ENCODE assay signal across 22 cellular contexts in genomic region chr10:34715511-34716187, GRCh38.
DNase-seq lines count a peak whose midpoint lies in the region; ATAC-seq, FAIRE-seq and TF ChIP-seq lines count a peak whose summit lies in the region.
"Had no signal": no experiment of that assay in that cellular context is flagged by ENCODE, and none has a peak within 500 bp of the region (broad histone marks: within the 10 kb centered on the region; RNA-seq: fewer than 3 reads in every experiment).

No MANE protein-coding gene starts in this region.

- no peak overlapping the region for H3K4me3 Mint-ChIP-seq in astrocyte (ENCODE audit: unreplicated experiment)
- no peak overlapping the region for H3K4me3 Mint-ChIP-seq in mesothelial cell of epicardium
- H3K4me3 Mint-ChIP-seq: B cell had no signal

- TF ChIP-seq CTCF in KMS-11 (conservative IDR thresholded peaks at IDR 0.05; ENCODE audit: low read depth, low read length) (no peak), astrocyte (IDR thresholded peaks at IDR 0.05; ENCODE audit: insufficient read depth, low read depth, low read length) (no peak), mesothelial cell of epicardium (IDR thresholded peaks at IDR 0.05; ENCODE audit: unreplicated experiment) (no peak)

- DNase-seq in astrocyte (ENCODE audit: low read depth) (peak; percentile 29), mesothelial cell of epicardium (ENCODE audit: low spot score in 2 of 2, unreplicated experiment in 2 of 2) (no peak), SW480 (ENCODE audit: low spot score) (no peak)
- DNase-seq in activated naive CD4-positive, alpha-beta T cell treated with anti-CD3 and anti-CD28 coated beads, Interleukin-2, amount 50 U/mL, for 16 hours: no peak
- DNase-seq: DMS53, GDM1, H7, NCI-H1105, NCI-H2029 treated with DMSO at 0.1 percent for 48 hours, NCI-H226, NCI-H524 treated with DMSO at 0.1 percent for 48 hours, NCI-H82 had no signal

- FAIRE-seq in astrocyte (lab: Jason Lieb, UNC): no peak
- FAIRE-seq: A549, D721Med, K562 had no signal

- no peaks in the 10 kb centered on the region for H3K36me3 ChIP-seq in KMS-11 (ENCODE audit: insufficient read depth)
- H3K36me3 ChIP-seq in astrocyte (ENCODE audit: insufficient read depth, low read length): no peaks in the 10 kb centered on the region
- no peaks in the 10 kb centered on the region for H3K36me3 ChIP-seq in stomach smooth muscle (ENCODE audit: control insufficient read depth in 2 of 2, insufficient read depth in 2 of 2, low read length in 2 of 2)
- H3K36me3 ChIP-seq: SJSA1 had no signal

- H3K4me1 Mint-ChIP-seq in astrocyte (ENCODE audit: low read depth, unreplicated experiment): peaks cover 32% of the 10 kb centered on the region
- H3K4me1 Mint-ChIP-seq in mesothelial cell of epicardium: peaks cover 27% of the 10 kb centered on the region

- no peak overlapping the region for H3K27ac ChIP-seq in KMS-11
- H3K27ac ChIP-seq in astrocyte (ENCODE audit: low read depth, low read length): no peak overlapping the region
- H3K27ac ChIP-seq in stomach smooth muscle (ENCODE audit: low read length): peak overlapping the region; percentile 18
- H3K27ac ChIP-seq: SJSA1 had no signal

- peak overlapping the region; percentile 46; the same call in 1 of the 2 replicates for H3K4me2 ChIP-seq in KMS-11
- H3K4me2 ChIP-seq in astrocyte (ENCODE audit: low read length): no peak overlapping the region
- H3K4me2 ChIP-seq: A549 had no signal

- H3K4me1 ChIP-seq in KMS-11 (ENCODE audit: low read depth, poor library complexity, severe bottlenecking) (peaks cover 37% of the 10 kb centered on the region), astrocyte (ENCODE audit: insufficient read depth, low read length) (peaks cover 19% of the 10 kb centered on the region), stomach smooth muscle (ENCODE audit: control insufficient read depth, insufficient read depth, low read length) (peaks cover 35% of the 10 kb centered on the region)

- H3K27me3 Mint-ChIP-seq in astrocyte (ENCODE audit: low read depth, unreplicated experiment): no peaks in the 10 kb centered on the region
- no peaks in the 10 kb centered on the region for H3K27me3 Mint-ChIP-seq in mesothelial cell of epicardium (ENCODE audit: low read depth)
- H3K27me3 Mint-ChIP-seq: B cell had no signal

- peaks cover 2% of the 10 kb centered on the region for H3K36me3 Mint-ChIP-seq in astrocyte (ENCODE audit: low read depth, unreplicated experiment)
- H3K36me3 Mint-ChIP-seq in mesothelial cell of epicardium: peaks cover 1% of the 10 kb centered on the region
- H3K36me3 Mint-ChIP-seq: CD14-positive monocyte had no signal

- H2AFZ ChIP-seq in KMS-11 (ENCODE audit: low read depth): no peak overlapping the region
- H2AFZ ChIP-seq in astrocyte (ENCODE audit: low read depth, low read length): no peak overlapping the region

- H3K9ac ChIP-seq in KMS-11 (no peak overlapping the region), astrocyte (ENCODE audit: low read length) (no peak overlapping the region), stomach smooth muscle (ENCODE audit: low read length in 2 of 2) (no peak overlapping the region)

- H3K4me3 ChIP-seq in KMS-11 (IDR thresholded peaks at IDR 0.05; ENCODE audit: insufficient read depth, low read depth, low read length) (no peak overlapping the region), astrocyte (ENCODE audit: insufficient read depth, low read depth, low read length) (no peak overlapping the region), stomach smooth muscle (ENCODE audit: low read length in 2 of 2) (peak overlapping the region in 1 of 2 donors; percentile 1)
- H3K4me3 ChIP-seq: A549, K562, SJSA1 had no signal

- peaks cover 12% of the 10 kb centered on the region; the same call in 1 of the 2 replicates for H3K27me3 ChIP-seq in KMS-11 (ENCODE audit: insufficient read depth, low read depth)
- no peaks in the 10 kb centered on the region for H3K27me3 ChIP-seq in astrocyte (ENCODE audit: insufficient read depth, low read length)
- H3K27me3 ChIP-seq in stomach smooth muscle (ENCODE audit: control insufficient read depth in 1 of 2, insufficient read depth in 2 of 2, low read length in 2 of 2): no peaks in the 10 kb centered on the region
- H3K27me3 ChIP-seq: SJSA1 had no signal

- no peak for ATAC-seq in HG02798 (IDR thresholded peaks at IDR 0.05; ENCODE audit: poor library complexity, unreplicated experiment)
- ATAC-seq: A549, K562, Right ventricle myocardium inferior had no signal

- H4K20me1 ChIP-seq in KMS-11 (ENCODE audit: insufficient read depth) (peaks cover 36% of the 10 kb centered on the region), astrocyte (ENCODE audit: insufficient read depth, low read length) (peaks cover 58% of the 10 kb centered on the region)

- H3K27ac Mint-ChIP-seq in astrocyte (ENCODE audit: unreplicated experiment): no peak overlapping the region
- H3K27ac Mint-ChIP-seq in mesothelial cell of epicardium: peak overlapping the region; percentile 72
- H3K27ac Mint-ChIP-seq: B cell had no signal

- H3K9me3 ChIP-seq in astrocyte (ENCODE audit: insufficient read depth, low read depth, low read length) (no peaks in the 10 kb centered on the region), stomach smooth muscle (ENCODE audit: control insufficient read depth in 2 of 2, low read length in 2 of 2) (no peaks in the 10 kb centered on the region)
- H3K9me3 ChIP-seq: A549, SJSA1 had no signal

- peaks cover 30% of the 10 kb centered on the region; the same call in 1 of the 2 replicates for H3K79me2 ChIP-seq in KMS-11 (ENCODE audit: insufficient read depth, low read depth)
- peaks cover 56% of the 10 kb centered on the region for H3K79me2 ChIP-seq in astrocyte (ENCODE audit: insufficient read depth, low read length)

- no peaks in the 10 kb centered on the region for H3K9me3 Mint-ChIP-seq in astrocyte (ENCODE audit: unreplicated experiment)
- H3K9me3 Mint-ChIP-seq in mesothelial cell of epicardium: no peaks in the 10 kb centered on the region
